1 cellular context compared by ENCODE assay signal in genomic region chr10:62636825-62637248, GRCh38.
TF ChIP-seq lines count a peak whose summit lies in the region.

No MANE protein-coding gene starts in this region.

TF ChIP-seq in liver, 16 proteins besides CTCF, POLR2A, EP300 and RAD21 (continued from another document):
- TF ChIP-seq FOXA2 (IDR thresholded peaks at IDR 0.05) (no peak), EGR1 (IDR thresholded peaks at IDR 0.05; ENCODE audit: low read depth in 2 of 2) (no peak)
TF ChIP-seq in liver: peak in this region for 0.
